In genomic region chr4:111666826-111667360, GRCh38 we compare ENCODE assay signal across 32 cellular contexts.
"Had no signal": no experiment of that assay in that cellular context is flagged by ENCODE, and none has a peak within 500 bp of the region (broad histone marks: within the 10 kb centered on the region; RNA-seq: fewer than 3 reads in every experiment).

No MANE protein-coding gene starts in this region.

- H3K9me3 Mint-ChIP-seq: activated CD4-positive, alpha-beta T cell treated with anti-CD3 and anti-CD28 coated beads, Interleukin-2, amount 10 ng/mL, durations not matched to agents 24 days and 14 days; activated naive CD8-positive, alpha-beta T cell treated with anti-CD3 and anti-CD28 coated beads, Interleukin-2, amount 10 ng/mL, durations not matched to agents 7 days and 5 days; dendritic cell treated with granulocyte-macrophage colony-stimulating factor and Interleukin-4, amounts not matched to agents 40 ng/mL and 50 ng/mL, for 4 days had no signal

- H3K36me3 ChIP-seq: ascending aorta, breast epithelium, cardiac muscle cell, colonic mucosa, esophagus muscularis mucosa had no signal

- H3K27me3 Mint-ChIP-seq: activated CD4-positive, alpha-beta memory T cell treated with anti-CD3 and anti-CD28 coated beads for 36 hours; activated CD4-positive, alpha-beta T cell treated with anti-CD3 and anti-CD28 coated beads for 36 hours; activated CD4-positive, alpha-beta T cell treated with anti-CD3 and anti-CD28 coated beads, Interleukin-2, amount 10 ng/mL, durations not matched to agents 24 days and 14 days; activated CD8-positive, alpha-beta memory T cell treated with anti-CD3 and anti-CD28 coated beads, Interleukin-2, amount 10 ng/mL, durations not matched to agents 7 days and 5 days; activated naive CD4-positive, alpha-beta T cell treated with anti-CD3 and anti-CD28 coated beads, Interleukin-2, amount 10 ng/mL, durations not matched to agents 7 days and 5 days; activated naive CD8-positive, alpha-beta T cell treated with anti-CD3 and anti-CD28 coated beads, Interleukin-2, amount 10 ng/mL, durations not matched to agents 7 days and 5 days; activated T-cell treated with anti-CD3 and anti-CD28 coated beads, Interleukin-2, amount 50 U/mL, for 24 hours; dendritic cell treated with granulocyte-macrophage colony-stimulating factor and Interleukin-4, amounts not matched to agents 40 ng/mL and 50 ng/mL, for 4 days had no signal

- H3K4me1 ChIP-seq: ascending aorta, breast epithelium, colonic mucosa, esophagus muscularis mucosa had no signal

- H3K4me3 ChIP-seq: ascending aorta, breast epithelium, cardiac muscle cell, colonic mucosa, dorsolateral prefrontal cortex, esophagus muscularis mucosa had no signal

- H3K27ac Mint-ChIP-seq: activated CD4-positive, alpha-beta memory T cell treated with anti-CD3 and anti-CD28 coated beads for 36 hours; activated CD4-positive, alpha-beta T cell treated with anti-CD3 and anti-CD28 coated beads for 36 hours; activated CD4-positive, alpha-beta T cell treated with anti-CD3 and anti-CD28 coated beads, Interleukin-2, amount 10 ng/mL, durations not matched to agents 24 days and 14 days; activated CD8-positive, alpha-beta memory T cell treated with anti-CD3 and anti-CD28 coated beads, Interleukin-2, amount 10 ng/mL, durations not matched to agents 7 days and 5 days; activated CD8-positive, alpha-beta T cell treated with anti-CD3 and anti-CD28 coated beads, Interleukin-2, amount 10 ng/mL, durations not matched to agents 7 days and 5 days; activated naive CD4-positive, alpha-beta T cell treated with anti-CD3 and anti-CD28 coated beads, Interleukin-2, amount 10 ng/mL, durations not matched to agents 7 days and 5 days; activated naive CD4-positive, alpha-beta T cell treated with anti-CD3 and anti-CD28 coated beads, Interleukin-2, amount 50 U/mL, for 72 hours; activated naive CD8-positive, alpha-beta T cell treated with anti-CD3 and anti-CD28 coated beads, Interleukin-2, amount 10 ng/mL, durations not matched to agents 7 days and 5 days; activated T-cell treated with anti-CD3 and anti-CD28 coated beads, Interleukin-2, amount 50 U/mL, for 24 hours; activated T-cell treated with anti-CD3 and anti-CD28 coated beads, Interleukin-2, amount 50 U/mL, for 72 hours; brain; dendritic cell treated with granulocyte-macrophage colony-stimulating factor and Interleukin-4, amounts not matched to agents 40 ng/mL and 50 ng/mL, for 4 days had no signal

- H3K9me3 ChIP-seq: ascending aorta, breast epithelium, colonic mucosa, esophagus muscularis mucosa had no signal

- ATAC-seq: activated CD4-positive, alpha-beta T cell treated with anti-CD3 and anti-CD28 coated beads for 36 hours; activated CD8-positive, alpha-beta memory T cell treated with anti-CD3 and anti-CD28 coated beads, Interleukin-2, amount 10 ng/mL, durations not matched to agents 7 days and 5 days; activated CD8-positive, alpha-beta T cell treated with anti-CD3 and anti-CD28 coated beads, Interleukin-2, amount 10 ng/mL, durations not matched to agents 7 days and 5 days; activated naive CD4-positive, alpha-beta T cell treated with anti-CD3 and anti-CD28 coated beads, Interleukin-2, amount 50 U/mL, for 72 hours; activated T-cell treated with anti-CD3 and anti-CD28 coated beads, Interleukin-2, amount 50 U/mL, for 72 hours had no signal

- H3K4me1 Mint-ChIP-seq: activated CD4-positive, alpha-beta T cell treated with anti-CD3 and anti-CD28 coated beads for 36 hours; activated CD4-positive, alpha-beta T cell treated with anti-CD3 and anti-CD28 coated beads, Interleukin-2, amount 10 ng/mL, durations not matched to agents 24 days and 14 days; activated CD8-positive, alpha-beta memory T cell treated with anti-CD3 and anti-CD28 coated beads, Interleukin-2, amount 10 ng/mL, durations not matched to agents 7 days and 5 days; activated naive CD4-positive, alpha-beta T cell treated with anti-CD3 and anti-CD28 coated beads, Interleukin-2, amount 10 ng/mL, durations not matched to agents 7 days and 5 days; activated naive CD8-positive, alpha-beta T cell treated with anti-CD3 and anti-CD28 coated beads, Interleukin-2, amount 10 ng/mL, durations not matched to agents 7 days and 5 days; brain had no signal

- H3K36me3 Mint-ChIP-seq: activated CD4-positive, alpha-beta memory T cell treated with anti-CD3 and anti-CD28 coated beads for 36 hours; activated CD8-positive, alpha-beta memory T cell treated with anti-CD3 and anti-CD28 coated beads, Interleukin-2, amount 10 ng/mL, durations not matched to agents 7 days and 5 days; activated naive CD4-positive, alpha-beta T cell treated with anti-CD3 and anti-CD28 coated beads, Interleukin-2, amount 10 ng/mL, durations not matched to agents 7 days and 5 days; activated naive CD4-positive, alpha-beta T cell treated with anti-CD3 and anti-CD28 coated beads, Interleukin-2, amount 50 U/mL, for 72 hours; activated naive CD8-positive, alpha-beta T cell treated with anti-CD3 and anti-CD28 coated beads, Interleukin-2, amount 10 ng/mL, durations not matched to agents 7 days and 5 days; brain had no signal

- H3K27me3 ChIP-seq: ascending aorta, breast epithelium, cardiac muscle cell, colonic mucosa, dorsolateral prefrontal cortex, esophagus muscularis mucosa had no signal

- H3K27ac ChIP-seq: ascending aorta, breast epithelium, cardiac muscle cell, colonic mucosa, dorsolateral prefrontal cortex, esophagus muscularis mucosa had no signal

- DNase-seq: activated CD4-positive, alpha-beta memory T cell treated with anti-CD3 and anti-CD28 coated beads for 36 hours; activated CD4-positive, alpha-beta T cell treated with anti-CD3 and anti-CD28 coated beads for 36 hours; activated CD4-positive, alpha-beta T cell treated with anti-CD3 and anti-CD28 coated beads, Interleukin-2, amount 10 ng/mL, durations not matched to agents 24 days and 14 days; activated CD4-positive, CD25-positive, alpha-beta regulatory T cell; activated CD4-positive, CD25-positive, alpha-beta regulatory T cell treated with anti-CD3 and anti-CD28 coated beads, Interleukin-2, amount 50 U/mL, for 72 hours; activated CD8-positive, alpha-beta memory T cell treated with anti-CD3 and anti-CD28 coated beads, Interleukin-2, amount 10 ng/mL, durations not matched to agents 7 days and 5 days; activated CD8-positive, alpha-beta memory T cell treated with anti-CD3 and anti-CD28 coated beads, Interleukin-2, amount 50 U/mL, for 4 hours; activated CD8-positive, alpha-beta T cell treated with anti-CD3 and anti-CD28 coated beads, Interleukin-2, amount 10 ng/mL, durations not matched to agents 7 days and 5 days; activated gamma-delta T cell; activated naive CD4-positive, alpha-beta T cell; activated naive CD4-positive, alpha-beta T cell treated with anti-CD3 and anti-CD28 coated beads, Interleukin-2, amount 10 ng/mL, durations not matched to agents 7 days and 5 days; activated naive CD8-positive, alpha-beta T cell treated with anti-CD3 and anti-CD28 coated beads, Interleukin-2, amount 10 ng/mL, durations not matched to agents 7 days and 5 days; activated T-cell treated with anti-CD3 and anti-CD28 coated beads, Interleukin-2, amount 50 U/mL, for 24 hours; activated T-cell treated with anti-CD3 and anti-CD28 coated beads, Interleukin-2, amount 50 U/mL, for 72 hours; amygdala; central memory CD4-positive, alpha-beta T cell; cerebellar nuclear complex; colonic mucosa; dorsolateral prefrontal cortex; effector memory CD4-positive, alpha-beta T cell; erythroblast; foreskin fibroblast; head of caudate nucleus; hippocampal formation; T-helper 2 cell had no signal

- H3K4me3 Mint-ChIP-seq: activated CD4-positive, alpha-beta memory T cell treated with anti-CD3 and anti-CD28 coated beads for 36 hours; activated CD4-positive, alpha-beta T cell treated with anti-CD3 and anti-CD28 coated beads for 36 hours; activated CD4-positive, alpha-beta T cell treated with anti-CD3 and anti-CD28 coated beads, Interleukin-2, amount 10 ng/mL, durations not matched to agents 24 days and 14 days; activated CD8-positive, alpha-beta memory T cell treated with anti-CD3 and anti-CD28 coated beads, Interleukin-2, amount 10 ng/mL, durations not matched to agents 7 days and 5 days; activated CD8-positive, alpha-beta T cell treated with anti-CD3 and anti-CD28 coated beads, Interleukin-2, amount 10 ng/mL, durations not matched to agents 7 days and 5 days; activated naive CD4-positive, alpha-beta T cell treated with anti-CD3 and anti-CD28 coated beads, Interleukin-2, amount 10 ng/mL, durations not matched to agents 7 days and 5 days; activated naive CD8-positive, alpha-beta T cell treated with anti-CD3 and anti-CD28 coated beads, Interleukin-2, amount 10 ng/mL, durations not matched to agents 7 days and 5 days; activated T-cell treated with anti-CD3 and anti-CD28 coated beads, Interleukin-2, amount 50 U/mL, for 24 hours; activated T-cell treated with anti-CD3 and anti-CD28 coated beads, Interleukin-2, amount 50 U/mL, for 72 hours; brain; dendritic cell treated with granulocyte-macrophage colony-stimulating factor and Interleukin-4, amounts not matched to agents 40 ng/mL and 50 ng/mL, for 4 days had no signal
